In genomic region chr1:22450421-22451021, GRCh38 we compare ENCODE assay signal across 9 cellular contexts. TPM values are rescaled to one million over a fixed set of nuclear protein-coding genes. Genes with fewer than 3 reads are reported as not detected.
A peak's percentile ranks its signal among the peaks of the same experiment; 100 is the strongest.
DNase-seq lines count a peak whose midpoint lies in the region; ATAC-seq and TF ChIP-seq lines count a peak whose summit lies in the region.
"Had no signal": no experiment of that assay in that cellular context is flagged by ENCODE, and none has a peak within 500 bp of the region (broad histone marks: within the 10 kb centered on the region; RNA-seq: fewer than 3 reads in every experiment).

No MANE protein-coding gene starts in this region.

- TF ChIP-seq POLR2A in transverse colon (IDR thresholded peaks at IDR 0.05), result no peak

- in situ Hi-C loops in transverse colon (cut with MboI; ENCODE audit: low pct_ligation_motif_present in 1 of 4, low pct_unique_long_range_greater_than_20kb in 1 of 4, low sequenced_read_pairs in 3 of 4), result no loop called here

- no peak for TF ChIP-seq CTCF in right atrium auricular region (IDR thresholded peaks at IDR 0.05)
- TF ChIP-seq CTCF in transverse colon (IDR thresholded peaks at IDR 0.05), result no peak
- no peak for TF ChIP-seq CTCF in ascending aorta (IDR thresholded peaks at IDR 0.05)
- no peak for TF ChIP-seq CTCF in GM20000 (IDR thresholded peaks at IDR 0.05; ENCODE audit: extremely low read depth, missing control alignments)

- ATAC-seq in right cardiac atrium, result no peak

- DNase-seq in right atrium auricular region (ENCODE audit: low spot score), result no peak
- DNase-seq in right cardiac atrium, result no peak
- DNase-seq in SHP77 (lab: John Stamatoyannopoulos, UW), result peak; percentile 96 to 98
- DNase-seq in transverse colon, result no peak
- no peak for DNase-seq in ascending aorta (ENCODE audit: low spot score in 2 of 2)
- DNase-seq in GM20000 (ENCODE audit: low spot score), result no peak
- no peak for DNase-seq in HuH-7.5 (ENCODE audit: low spot score)
- DNase-seq: NCI-H526 treated with DMSO at 0.1 percent for 48 hours had no signal

- intact Hi-C loops in right cardiac atrium (cut with DNase I) (no loop called here), transverse colon (cut with DNase I; ENCODE audit: low total_unique reads) (no loop called here), ascending aorta (cut with DNase I) (loop anchor here (2.0 to 10.0 kb wide), 2 partner anchors 60 to 1666 kb away; partner anchors contain the start of gene HP1BP3)

- no peak overlapping the region for H3K9ac ChIP-seq in iPS-15b (ENCODE audit: low read depth, low read length)

- H3K9me3 ChIP-seq in right atrium auricular region, result no peaks in the 10 kb centered on the region
- H3K9me3 ChIP-seq in right cardiac atrium (ENCODE audit: control insufficient read depth, low read length), result no peaks in the 10 kb centered on the region
- H3K9me3 ChIP-seq in iPS-15b (ENCODE audit: control insufficient read depth, insufficient read depth, low read length), result no peaks in the 10 kb centered on the region
- no peaks in the 10 kb centered on the region for H3K9me3 ChIP-seq in transverse colon
- H3K9me3 ChIP-seq in ascending aorta, result no peaks in the 10 kb centered on the region

- H3K4me3 ChIP-seq in right atrium auricular region, result no peak overlapping the region
- no peak overlapping the region for H3K4me3 ChIP-seq in right cardiac atrium (ENCODE audit: low read length)
- peak overlapping the region; percentile 16 for H3K4me3 ChIP-seq in iPS-15b (ENCODE audit: low read depth, low read length)
- H3K4me3 ChIP-seq in transverse colon, result no peak overlapping the region
- no peak overlapping the region for H3K4me3 ChIP-seq in ascending aorta

- 79% methylated on average over 11 of the region's 11 CpGs for WGBS in right cardiac atrium
- 43 to 50% methylated on average over 7 to 11 of the region's 11 CpGs for WGBS in transverse colon (ENCODE audit: low coverage in 1 of 2), 2 donors

- no peaks in the 10 kb centered on the region for H3K27me3 ChIP-seq in right atrium auricular region
- H3K27me3 ChIP-seq in right cardiac atrium (ENCODE audit: control insufficient read depth, insufficient read depth), result no peaks in the 10 kb centered on the region
- H3K27me3 ChIP-seq in iPS-15b (ENCODE audit: control insufficient read depth, insufficient read depth, low read length), result no peaks in the 10 kb centered on the region
- H3K27me3 ChIP-seq in transverse colon, result no peaks in the 10 kb centered on the region
- H3K27me3 ChIP-seq in ascending aorta, result no peaks in the 10 kb centered on the region

- H3K36me3 ChIP-seq in right atrium auricular region (no peaks in the 10 kb centered on the region), iPS-15b (ENCODE audit: control insufficient read depth, insufficient read depth, low read length) (no peaks in the 10 kb centered on the region), transverse colon (no peaks in the 10 kb centered on the region), ascending aorta (no peaks in the 10 kb centered on the region)

- peak overlapping the region; percentile 96 for H3K27ac ChIP-seq in right atrium auricular region
- no peak overlapping the region for H3K27ac ChIP-seq in right cardiac atrium (ENCODE audit: low read length)
- peak overlapping the region in 3 of 4 donors; percentile 95 to 98 (median 96) for H3K27ac ChIP-seq in transverse colon
- peak overlapping the region in 1 of 2 donors; percentile 98 for H3K27ac ChIP-seq in ascending aorta

- H3K4me1 ChIP-seq in right atrium auricular region (peaks cover 0 to 36% of the 10 kb centered on the region in 2 donors), right cardiac atrium (ENCODE audit: control insufficient read depth, insufficient read depth, low read length) (peaks cover 2% of the 10 kb centered on the region), iPS-15b (ENCODE audit: control insufficient read depth, insufficient read depth, low read length) (peaks cover 10% of the 10 kb centered on the region), transverse colon (peaks cover 0 to 17% (median 12%) of the 10 kb centered on the region in 4 donors), ascending aorta (peaks cover 4 to 17% of the 10 kb centered on the region in 2 donors)

- no peak for TF ChIP-seq EP300 in transverse colon (IDR thresholded peaks at IDR 0.05; ENCODE audit: low read depth)

RNA-seq across cellular contexts. Expression of gene ZBTB40, which starts 1.1 kb away (rescaled TPM):
- total RNA-seq in right atrium auricular region (10 to 100 TPM; 10.4 to 12.5 TPM), right cardiac atrium (10 to 100 TPM; 10.7 to 17.7 (median 14.9) TPM), transverse colon (10 to 100 TPM; 17.7 to 30.3 (median 21.1) TPM), ascending aorta (13.0 TPM)
- polyA plus RNA-seq in right cardiac atrium, result 5.3 TPM

Comparison
In these comparisons a context has a peak if more than half of its experiments do, and no peak if none do; other contexts are left out.
1. DNase-seq: peak in SHP77 (2 of 2); none in right atrium auricular region (single experiment), right cardiac atrium (0 of 3), transverse colon (single experiment), ascending aorta (0 of 2), GM20000 (single experiment) and HuH-7.5 (single experiment).